9 cellular contexts compared by ENCODE assay signal in genomic region chr12:55188974-55189556, GRCh38. TPM values are rescaled to one million over a fixed set of nuclear protein-coding genes. Genes with fewer than 3 reads are reported as not detected.
A peak's percentile ranks its signal among the peaks of the same experiment; 100 is the strongest.
DNase-seq lines count a peak whose midpoint lies in the region; ATAC-seq and TF ChIP-seq lines count a peak whose summit lies in the region.
"Had no signal": no experiment of that assay in that cellular context is flagged by ENCODE, and none has a peak within 500 bp of the region (broad histone marks: within the 10 kb centered on the region; RNA-seq: fewer than 3 reads in every experiment).

No MANE protein-coding gene starts in this region.

- CTCF ChIA-PET in Panc1 (lab: Charles Lee) = interaction anchor here (0.7 to 1.0 kb wide), 3 partner anchors 156 to 430 kb away, joined by 3 to 8 read pairs (median 4); no protein-coding TSS in a partner anchor

- H3F3A ChIP-seq in Loucy (ENCODE audit: low read depth) = no peaks in the 10 kb centered on the region

- intact Hi-C loops in Panc1 (cut with micrococcal nuclease; ENCODE audit: unreplicated experiment) = loop anchor here (1.0 kb wide), 1 partner anchor 430 kb away; no protein-coding TSS in a partner anchor

- H3K4me1 ChIP-seq in HAP-1 (no peaks in the 10 kb centered on the region), Loucy (ENCODE audit: insufficient read depth, low read length, poor library complexity, severe bottlenecking) (no peaks in the 10 kb centered on the region), Panc1 (ENCODE audit: control insufficient read depth, insufficient read depth, low read length) (no peaks in the 10 kb centered on the region)

- H4K20me1 ChIP-seq in Loucy (ENCODE audit: insufficient read depth, low read length, poor library complexity, severe bottlenecking) = no peaks in the 10 kb centered on the region

- no peaks in the 10 kb centered on the region for H3K9me2 ChIP-seq in Loucy (replicated peaks; ENCODE audit: low read depth, low read length)

- H3K79me2 ChIP-seq in Loucy (ENCODE audit: insufficient read depth, low read length) = no peaks in the 10 kb centered on the region

- no peaks in the 10 kb centered on the region for H3K27me3 Mint-ChIP-seq in brain

- H3K36me3 ChIP-seq in HAP-1 (replicated peaks) (no peaks in the 10 kb centered on the region), Loucy (ENCODE audit: insufficient read depth, low read length) (no peaks in the 10 kb centered on the region), Panc1 (ENCODE audit: control insufficient read depth, insufficient read depth, low read length) (no peaks in the 10 kb centered on the region)

- no peak overlapping the region for H3K9ac ChIP-seq in Loucy (ENCODE audit: low read depth, low read length, poor library complexity, severe bottlenecking)

- H3K36me3 Mint-ChIP-seq in brain = no peaks in the 10 kb centered on the region

- H3K4me2 ChIP-seq in Loucy (ENCODE audit: low read depth, low read length, poor library complexity, severe bottlenecking) = no peak overlapping the region

- no TSS peak for BruUV-seq in Panc1 (replicated peaks; lab: Mats Ljungman, UMichigan)

- POLR2A ChIA-PET in Panc1 (lab: Charles Lee) = no interaction called here

- H3K9me3 Mint-ChIP-seq in brain = peaks cover 0 to 4% (median 0%) of the 10 kb centered on the region in 5 experiments

- H3K9me3 ChIP-seq in HAP-1 (no peaks in the 10 kb centered on the region), Loucy (ENCODE audit: insufficient read depth, low read depth, low read length) (no peaks in the 10 kb centered on the region), Panc1 (ENCODE audit: control insufficient read depth, insufficient read depth, low read depth, low read length) (no peaks in the 10 kb centered on the region)

- H3K4me3 ChIP-seq in HAP-1 = no peak overlapping the region
- H3K4me3 ChIP-seq in Loucy (ENCODE audit: low read length, poor library complexity, severe bottlenecking) = no peak overlapping the region
- no peak overlapping the region for H3K4me3 ChIP-seq in Panc1 (ENCODE audit: low read depth in 2 of 2, low read length in 2 of 2)
- H3K4me3 ChIP-seq: skin epidermis had no signal

- H3K4me3 Mint-ChIP-seq in brain = no peak overlapping the region

- in situ Hi-C loops in HAP-1 (cut with MboI; ENCODE audit: low sequenced_read_pairs) = no loop called here
- in situ Hi-C loops in Panc1 (cut with HindIII; ENCODE audit: low pct_unique_long_range_greater_than_20kb, low sequenced_read_pairs) = no loop called here

- H3K4me1 Mint-ChIP-seq in brain = no peaks in the 10 kb centered on the region

- DNase-seq in GM03348 (ENCODE audit: low spot score) = peak; percentile 60
- DNase-seq in HAP-1 (ENCODE audit: low spot score in 2 of 2) = peak; percentile 64 to 70
- peak; percentile 81 for DNase-seq in Panc1 (ENCODE audit: low read depth, low spot score)
- DNase-seq in iris pigment epithelial cell (ENCODE audit: low read depth) = peak; percentile 73
- peak in 2 of 3 donors; percentile 18 to 35 for DNase-seq in stimulated activated CD4-positive, alpha-beta T cell treated with anti-CD3 and anti-CD28 coated beads, TNF-alpha, amount 100 ng/mL, for 48 hours (ENCODE audit: low read depth in 3 of 3)

- 0 out of 2 replicates have a peak, but pooled peaks cover 2% of the 10 kb centered on the region for H3K27me3 ChIP-seq in HAP-1 (ENCODE audit: low read depth)
- H3K27me3 ChIP-seq in Loucy (ENCODE audit: insufficient read depth, low read length, poor library complexity, severe bottlenecking) = peaks cover 5% of the 10 kb centered on the region
- no peaks in the 10 kb centered on the region for H3K27me3 ChIP-seq in Panc1 (ENCODE audit: control insufficient read depth, insufficient read depth, low read length)

- no peak overlapping the region for H2AFZ ChIP-seq in Loucy (ENCODE audit: low read length)

- peak; percentile 97 for ATAC-seq in Panc1

- TF ChIP-seq CTCF in 22Rv1 (IDR thresholded peaks at IDR 0.05) (peak; percentile 88), Loucy (conservative IDR thresholded peaks at IDR 0.05; ENCODE audit: low read length) (peak; percentile 86), Panc1 (IDR thresholded peaks at IDR 0.05) (peak; percentile 67; the same call in 1 of the 2 replicates), brain (conservative IDR thresholded peaks at IDR 0.05) (peak; percentile 86 to 95)

- H3K27ac Mint-ChIP-seq in brain = no peak overlapping the region

- H3K27ac ChIP-seq in 22Rv1 (no peak overlapping the region), Panc1 (ENCODE audit: low read length) (no peak overlapping the region)
- H3K27ac ChIP-seq: skin epidermis had no signal

RNA-seq across cellular contexts. Expression of gene OR10A7, which starts 31.8 kb away (rescaled TPM):
- not detected for total RNA-seq in Panc1 (2021; ENCODE audit: unreplicated experiment)
- not detected for polyA plus RNA-seq in Panc1 (2012; ENCODE audit: insufficient read length)
- polyA plus RNA-seq in brain (ENCODE audit: insufficient read depth, low read depth, low replicate concordance) = not detected

RNA-seq across cellular contexts. Expression of gene OR6C74, which starts 55.3 kb away (rescaled TPM):
- total RNA-seq in Panc1 (2021; ENCODE audit: unreplicated experiment) = not detected
- polyA plus RNA-seq in Panc1 (2012; ENCODE audit: insufficient read length) = not detected
- not detected for polyA plus RNA-seq in brain (ENCODE audit: insufficient read depth, low read depth, low replicate concordance)

Comparison
In these comparisons a context has a peak if more than half of its experiments do, and no peak if none do; other contexts are left out.
1. DNase-seq: peak in every context shown above with its lines; median percentile 81 in Panc1; 73 in iris pigment epithelial cell; 67 in HAP-1; 60 in GM03348; 26 in stimulated activated CD4-positive, alpha-beta T cell treated with anti-CD3 and anti-CD28 coated beads, TNF-alpha, amount 100 ng/mL, for 48 hours.